27 cellular contexts compared by ENCODE assay signal in genomic region chr9:75985515-75985914, GRCh38.
"Had no signal": no experiment of that assay in that cellular context is flagged by ENCODE, and none has a peak within 500 bp of the region (broad histone marks: within the 10 kb centered on the region; RNA-seq: fewer than 3 reads in every experiment).

No MANE protein-coding gene starts in this region.

- H3K9me3 ChIP-seq: stomach, suprapubic skin, testis, thoracic aorta, thyroid gland, tibial artery, tibial nerve, transverse colon, upper lobe of left lung, upper lobe of right lung, uterus, vagina had no signal

- ATAC-seq: stimulated activated effector memory CD8-positive, alpha-beta T cell treated with anti-CD3 and anti-CD28 coated beads, Interleukin-12 subunit alpha, Interleukin-12 subunit beta, amount 100 ng/mL, for 72 hours; stimulated activated memory B cell treated with anti-CD40 and anti-IgM and Interleukin-4, amounts not matched to agents 10 μg/mL and 1 μg/mL and 100 μg/mL, for 72 hours; stimulated activated naive B cell treated with anti-CD40 and anti-IgM and Interleukin-4, amounts not matched to agents 10 μg/mL and 1 μg/mL and 100 μg/mL, for 72 hours; stimulated activated naive CD8-positive, alpha-beta T cell treated with anti-CD3 and anti-CD28 coated beads, Interleukin-15, amount 100 ng/mL, for 72 hours; stimulated activated naive CD8-positive, alpha-beta T cell treated with anti-CD3 and anti-CD28 coated beads, Interleukin-15, Interleukin-2, amounts not matched to agents 100 U/mL and 50 U/mL, for 24 hours; upper lobe of right lung had no signal

- DNase-seq: stimulated activated CD4-positive, alpha-beta T cell treated with anti-CD3 and anti-CD28 coated beads, Interleukin-2, amount 100 ng/mL, for 48 hours; stimulated activated CD4-positive, alpha-beta T cell treated with anti-CD3 and anti-CD28 coated beads, Interleukin-4, amount 100 ng/mL, for 1 hour; stimulated activated CD4-positive, alpha-beta T cell treated with anti-CD3 and anti-CD28 coated beads, Interleukin-4, amount 100 ng/mL, for 24 hours; stimulated activated CD4-positive, alpha-beta T cell treated with anti-CD3 and anti-CD28 coated beads, Interleukin-4, amount 100 ng/mL, for 4 hours; stimulated activated CD8-positive, alpha-beta memory T cell treated with anti-CD3 and anti-CD28 coated beads, Interleukin-4, amount 100 ng/mL, for 48 hours; stimulated activated naive B cell treated with anti-CD40 and anti-IgM and Interleukin-4, amounts not matched to agents 10 μg/mL and 1 μg/mL and 100 μg/mL, for 72 hours; stimulated activated naive CD4-positive, alpha-beta T cell; stimulated activated naive CD4-positive, alpha-beta T cell treated with Interleukin-2 at 50 U/mL for 16 hours; stimulated activated naive CD8-positive, alpha-beta T cell treated with anti-CD3 and anti-CD28 coated beads, Interleukin-15, amount 100 ng/mL, for 72 hours; stimulated activated naive CD8-positive, alpha-beta T cell treated with anti-CD3 and anti-CD28 coated beads, Interleukin-15, Interleukin-2, amounts not matched to agents 100 U/mL and 50 U/mL, for 24 hours; stomach; substantia nigra; testis; thyroid gland; tibial artery; transverse colon; trophoblast cell; upper lobe of left lung; upper lobe of right lung; uterus had no signal

- H3K4me1 ChIP-seq: suprapubic skin, testis, thyroid gland, tibial artery, upper lobe of left lung, upper lobe of right lung, uterus, vagina had no signal

- H3K4me3 ChIP-seq: stomach, suprapubic skin, testis, thoracic aorta, thyroid gland, tibial artery, tibial nerve, transverse colon, upper lobe of left lung, upper lobe of right lung, uterus, vagina had no signal

- FAIRE-seq: urothelium cell line had no signal

- H3K27me3 ChIP-seq: stomach, suprapubic skin, testis, thyroid gland, tibial artery, tibial nerve, transverse colon, upper lobe of left lung, upper lobe of right lung, uterus, vagina had no signal

- H3K36me3 ChIP-seq: suprapubic skin, thyroid gland, upper lobe of left lung, uterus, vagina had no signal

- H3K27ac ChIP-seq: stomach, suprapubic skin, testis, thoracic aorta, thyroid gland, tibial artery, tibial nerve, transverse colon, upper lobe of left lung, upper lobe of right lung, uterus, vagina had no signal
